In genomic region chr4:121656269-121656641, GRCh38 we compare ENCODE assay signal across 8 cellular contexts. TPM values are rescaled to one million over a fixed set of nuclear protein-coding genes. Genes with fewer than 3 reads are reported as not detected.
DNase-seq lines count a peak whose midpoint lies in the region; ATAC-seq and TF ChIP-seq lines count a peak whose summit lies in the region.

No MANE protein-coding gene starts in this region.

- no peaks in the 10 kb centered on the region for H3K36me3 ChIP-seq in body of pancreas (replicated peaks in 1 of 2; ENCODE audit: insufficient read depth in 1 of 2, low read depth in 2 of 2)
- no peaks in the 10 kb centered on the region for H3K36me3 ChIP-seq in tibial artery

- TF ChIP-seq CTCF in body of pancreas (IDR thresholded peaks at IDR 0.05) (peak in 6 of 7 experiments; percentile 12 to 67 (median 27)), tibial artery (IDR thresholded peaks at IDR 0.05) (peak; percentile 38 to 58)

- H3K27me3 ChIP-seq in body of pancreas (no peaks in the 10 kb centered on the region), tibial artery (no peaks in the 10 kb centered on the region)

- peak; percentile 52 for ATAC-seq in HG02678 (IDR thresholded peaks at IDR 0.05; ENCODE audit: unreplicated experiment)
- ATAC-seq in body of pancreas, result no peak

- 37% methylated on average over 5 of the region's 5 CpGs for WGBS in body of pancreas, 2 donors

- H3K27ac ChIP-seq in body of pancreas (no peak overlapping the region), tibial artery (peak overlapping the region in 1 of 2 donors; percentile 63)

- DNase-seq in SIG-M5 treated with dmso at 0.1 percent for 504 hours (lab: John Stamatoyannopoulos, UW; ENCODE audit: unreplicated experiment) (peak; percentile 41), SIG-M5 (lab: John Stamatoyannopoulos, UW) (no peak), NCI-H748 (lab: John Stamatoyannopoulos, UW; ENCODE audit: unreplicated experiment) (peak; percentile 42), body of pancreas (peak; percentile 27 to 55 (median 42)), kidney tubule cell (ENCODE audit: low spot score) (peak; percentile 73), tibial artery (peak; percentile 51 to 67), ureter (ENCODE audit: low spot score) (no peak)

- no peak for TF ChIP-seq POLR2A in body of pancreas (IDR thresholded peaks at IDR 0.05)

- no peaks in the 10 kb centered on the region for H3K9me3 ChIP-seq in body of pancreas
- no peaks in the 10 kb centered on the region for H3K9me3 ChIP-seq in tibial artery

- H3K4me3 ChIP-seq in body of pancreas, result no peak overlapping the region
- no peak overlapping the region for H3K4me3 ChIP-seq in tibial artery

- intact Hi-C loops in body of pancreas (cut with DNase I), result no loop called here
- intact Hi-C loops in tibial artery (cut with DNase I; ENCODE audit: low total_unique reads), result no loop called here

- H3K4me1 ChIP-seq in body of pancreas, result no peaks in the 10 kb centered on the region
- peaks cover 0 to 17% (median 10%) of the 10 kb centered on the region in 4 donors for H3K4me1 ChIP-seq in tibial artery

RNA-seq across cellular contexts. Expression of gene ANXA5, which starts 40.5 kb away (rescaled TPM):
- 100 to 1,000 TPM; 126 to 180 TPM for total RNA-seq in body of pancreas
- 141 TPM for total RNA-seq in ureter

Comparison
In these comparisons a context has a peak if more than half of its experiments do, and no peak if none do; other contexts are left out.
1. DNase-seq: peak in SIG-M5 treated with dmso at 0.1 percent for 504 hours (single experiment), NCI-H748 (single experiment), body of pancreas (4 of 4), kidney tubule cell (single experiment) and tibial artery (2 of 2); none in SIG-M5 (single experiment) and ureter (single experiment).